ENCODE assay signal across 19 cellular contexts in the genomic region with DNA sequence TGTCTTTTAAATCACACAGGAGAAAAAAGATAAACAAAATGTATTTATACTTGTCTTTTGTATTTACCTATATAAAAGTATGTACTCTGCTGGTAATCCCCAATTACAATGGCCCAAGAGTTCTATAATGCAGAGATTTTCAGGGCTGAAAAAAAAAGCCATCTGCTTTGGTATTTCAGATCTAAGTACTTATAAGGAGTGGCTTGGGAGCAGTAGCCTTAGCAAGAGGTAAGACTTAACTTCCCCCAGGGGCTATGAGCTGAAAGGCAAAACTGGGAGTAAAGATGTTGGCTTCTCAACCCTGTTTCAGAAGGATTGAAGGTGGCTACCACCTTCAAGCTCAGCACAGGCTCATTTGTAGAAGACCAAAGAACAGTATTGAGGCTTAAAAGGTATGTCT. TPM values are rescaled to one million over a fixed set of nuclear protein-coding genes. Genes with fewer than 3 reads are reported as not detected.
A peak's percentile ranks its signal among the peaks of the same experiment; 100 is the strongest.
DNase-seq lines count a peak whose midpoint lies in the region; TF ChIP-seq lines count a peak whose summit lies in the region.
"Had no signal": no experiment of that assay in that cellular context is flagged by ENCODE, and none has a peak within 500 bp of the region (broad histone marks: within the 10 kb centered on the region; RNA-seq: fewer than 3 reads in every experiment).

No MANE protein-coding gene starts in this region.

- no peaks in the 10 kb centered on the region for H3K4me1 ChIP-seq in neural progenitor cell

- no peak overlapping the region for H3K27ac ChIP-seq in neural progenitor cell
- H3K27ac ChIP-seq: 22Rv1, A549, BLaER1 had no signal

- no peaks in the 10 kb centered on the region for H3K36me3 Mint-ChIP-seq in neural progenitor cell
- H3K36me3 Mint-ChIP-seq: CD14-positive monocyte; CD4-positive, alpha-beta memory T cell had no signal

- no peaks in the 10 kb centered on the region for H3K9me3 ChIP-seq in neural progenitor cell (ENCODE audit: low read depth)
- H3K9me3 ChIP-seq: A549, BLaER1 had no signal

- TF ChIP-seq CTCF in neural progenitor cell (IDR thresholded peaks at IDR 0.05) = no peak

- H3K4me3 Mint-ChIP-seq in neural progenitor cell = no peak overlapping the region
- H3K4me3 Mint-ChIP-seq: CD14-positive monocyte; CD4-positive, alpha-beta memory T cell had no signal

- peak; percentile 19 for DNase-seq in NCI-H2171 treated with DMSO at 0.1 percent for 48 hours (lab: John Stamatoyannopoulos, UW)
- no peak for DNase-seq in NCI-H2171 (lab: John Stamatoyannopoulos, UW)
- DNase-seq in NCI-H82 treated with DMSO at 0.1 percent for 48 hours (lab: John Stamatoyannopoulos, UW; ENCODE audit: unreplicated experiment) = peak; percentile 81
- no peak for DNase-seq in neural progenitor cell (ENCODE audit: low spot score)
- DNase-seq in iPS-NIHi7 (ENCODE audit: extremely low spot score) = no peak
- DNase-seq in cortex of kidney (lab: John Stamatoyannopoulos, UW) = no peak
- DNase-seq in activated naive CD4-positive, alpha-beta T cell (lab: John Stamatoyannopoulos, UW) = no peak
- DNase-seq: Calu3; CD4-positive, alpha-beta memory T cell; DMS 273 treated with DMSO at 0.1 percent for 48 hours; DMS53; DND-41; EL; HCEC 1CT had no signal

- H3K79me2 ChIP-seq in neural progenitor cell (ENCODE audit: low read depth) = no peaks in the 10 kb centered on the region

- H3K27me3 ChIP-seq in neural progenitor cell = no peaks in the 10 kb centered on the region
- H3K27me3 ChIP-seq: BLaER1 had no signal

- H3K4me1 Mint-ChIP-seq in neural progenitor cell = peaks cover 14% of the 10 kb centered on the region

- H3K9ac ChIP-seq in neural progenitor cell = no peak overlapping the region
- H3K9ac ChIP-seq: BLaER1 had no signal

- H3K4me2 ChIP-seq in neural progenitor cell = no peak overlapping the region
- H3K4me2 ChIP-seq: A549, BLaER1 had no signal

- no peaks in the 10 kb centered on the region for H3F3A ChIP-seq in neural progenitor cell (ENCODE audit: low read depth)

- no peaks in the 10 kb centered on the region for H3K9me3 Mint-ChIP-seq in neural progenitor cell
- H3K9me3 Mint-ChIP-seq: CD14-positive monocyte; CD4-positive, alpha-beta memory T cell had no signal

- no peak overlapping the region for H3K27ac Mint-ChIP-seq in neural progenitor cell
- H3K27ac Mint-ChIP-seq: CD14-positive monocyte had no signal

- H3K36me3 ChIP-seq in neural progenitor cell = no peaks in the 10 kb centered on the region
- H3K36me3 ChIP-seq: BLaER1 had no signal

- H4K20me1 ChIP-seq in neural progenitor cell (ENCODE audit: low read depth) = no peaks in the 10 kb centered on the region
- H4K20me1 ChIP-seq: BLaER1 had no signal

- no peaks in the 10 kb centered on the region for H3K27me3 Mint-ChIP-seq in neural progenitor cell (ENCODE audit: insufficient read depth, low read depth)
- H3K27me3 Mint-ChIP-seq: CD4-positive, alpha-beta memory T cell had no signal

- H2AFZ ChIP-seq in neural progenitor cell (replicated peaks) = peak overlapping the region; percentile 48

- H3K4me3 ChIP-seq in neural progenitor cell = no peak overlapping the region
- H3K4me3 ChIP-seq: A549, BLaER1, GM12878 had no signal

RNA-seq across cellular contexts. Expression of a gene that starts 35.3 kb away (rescaled TPM):
- 57.9 and 66.6 TPM in 2 replicates for total RNA-seq in neural progenitor cell (ENCODE audit: low replicate concordance)

Comparison
In these comparisons a context has a peak if more than half of its experiments do, and no peak if none do; other contexts are left out.
1. DNase-seq: peak in NCI-H2171 treated with DMSO at 0.1 percent for 48 hours (single experiment) and NCI-H82 treated with DMSO at 0.1 percent for 48 hours (single experiment); none in NCI-H2171 (single experiment), neural progenitor cell (single experiment), iPS-NIHi7 (single experiment), cortex of kidney (single experiment) and activated naive CD4-positive, alpha-beta T cell (0 of 4).